In the genomic region with DNA sequence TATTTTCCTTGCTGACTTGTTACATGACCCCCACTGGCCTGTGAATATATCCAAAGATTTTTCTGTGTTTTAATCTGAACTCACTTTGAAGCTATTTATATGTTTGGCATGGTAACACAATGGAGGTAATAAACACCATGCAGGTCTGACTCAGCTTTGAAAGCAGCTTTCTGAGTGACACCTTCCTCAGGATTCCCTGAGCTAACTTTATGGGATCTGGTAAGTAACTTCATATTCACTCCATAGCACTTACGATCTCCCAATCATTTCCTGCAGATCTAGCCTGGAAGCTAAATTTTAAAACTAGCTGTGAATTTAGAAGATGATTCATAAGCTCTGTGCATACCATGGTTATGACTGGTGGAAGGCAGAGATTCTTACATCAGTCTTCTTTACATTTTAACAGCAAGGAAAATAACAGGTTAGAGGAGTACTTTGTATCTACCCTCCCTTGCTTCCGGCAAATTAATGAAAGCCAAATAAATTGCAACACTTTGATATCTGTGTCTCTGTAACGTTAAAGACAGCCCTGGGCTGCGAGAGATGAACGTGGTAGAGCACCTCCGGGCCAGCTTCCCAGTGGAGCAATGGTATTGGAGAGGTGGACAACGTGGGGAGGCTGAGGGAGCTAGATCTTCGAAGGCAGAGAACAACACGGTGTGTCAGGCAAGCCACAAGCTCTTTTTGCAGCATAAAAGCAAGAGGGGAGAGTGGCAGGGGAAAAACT, we compare ENCODE assay signal across 2 cellular contexts.
TF ChIP-seq lines count a peak whose summit lies in the region.

No MANE protein-coding gene starts in this region.

TF ChIP-seq in K562, 482 proteins besides CTCF, POLR2A, EP300 and RAD21 (continued from another document):
- no peak for TF ChIP-seq MCM3 (IDR thresholded peaks at IDR 0.05)
- TF ChIP-seq HMG20A (CRISPR knock-in tag; conservative IDR thresholded peaks at IDR 0.05), result no peak
- TF ChIP-seq DMBX1 (CRISPR knock-in tag; IDR thresholded peaks at IDR 0.05; ENCODE audit: borderline replicate concordance), result peak; percentile 52; the same call in 1 of the 2 replicates
- no peak for TF ChIP-seq NCOA6 (IDR thresholded peaks at IDR 0.05)
- TF ChIP-seq RUNX1 (IDR thresholded peaks at IDR 0.05; ENCODE audit: low read depth), result no peak
- no peak for TF ChIP-seq CTBP1 (IDR thresholded peaks at IDR 0.05; ENCODE audit: borderline replicate concordance)
- TF ChIP-seq MAFK (IDR thresholded peaks at IDR 0.05; ENCODE audit: low read length), result 0 out of 2 replicates have a peak, but pooled peaks have one; percentile 17
- TF ChIP-seq, protein P1, sequence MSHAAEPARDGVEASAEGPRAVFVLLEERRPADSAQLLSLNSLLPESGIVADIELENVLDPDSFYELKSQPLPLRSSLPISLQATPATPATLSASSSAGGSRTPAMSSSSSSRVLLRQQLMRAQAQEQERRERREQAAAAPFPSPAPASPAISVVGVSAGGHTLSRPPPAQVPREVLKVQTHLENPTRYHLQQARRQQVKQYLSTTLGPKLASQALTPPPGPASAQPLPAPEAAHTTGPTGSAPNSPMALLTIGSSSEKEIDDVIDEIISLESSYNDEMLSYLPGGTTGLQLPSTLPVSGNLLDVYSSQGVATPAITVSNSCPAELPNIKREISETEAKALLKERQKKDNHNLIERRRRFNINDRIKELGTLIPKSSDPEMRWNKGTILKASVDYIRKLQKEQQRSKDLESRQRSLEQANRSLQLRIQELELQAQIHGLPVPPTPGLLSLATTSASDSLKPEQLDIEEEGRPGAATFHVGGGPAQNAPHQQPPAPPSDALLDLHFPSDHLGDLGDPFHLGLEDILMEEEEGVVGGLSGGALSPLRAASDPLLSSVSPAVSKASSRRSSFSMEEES (CRISPR knock-in tag; IDR thresholded peaks at IDR 0.05), result no peak
- no peak for TF ChIP-seq ZNF695 (CRISPR knock-in tag; IDR thresholded peaks at IDR 0.05)
- 0 out of 2 replicates have a peak, but pooled peaks have one; percentile 21 for TF ChIP-seq SMAD4 (CRISPR knock-in tag; conservative IDR thresholded peaks at IDR 0.05)
- TF ChIP-seq RFX1 (IDR thresholded peaks at IDR 0.05), result peak; percentile 51
- no peak for TF ChIP-seq NFXL1 (CRISPR knock-in tag; IDR thresholded peaks at IDR 0.05)
- peak; percentile 74; the same call in 1 of the 2 replicates for TF ChIP-seq JUN (IDR thresholded peaks at IDR 0.05; ENCODE audit: borderline replicate concordance, low read depth, low read length)
- TF ChIP-seq JUN (CRISPR knock-in tag; IDR thresholded peaks at IDR 0.05; ENCODE audit: borderline replicate concordance), result no peak
- TF ChIP-seq, protein P2, sequence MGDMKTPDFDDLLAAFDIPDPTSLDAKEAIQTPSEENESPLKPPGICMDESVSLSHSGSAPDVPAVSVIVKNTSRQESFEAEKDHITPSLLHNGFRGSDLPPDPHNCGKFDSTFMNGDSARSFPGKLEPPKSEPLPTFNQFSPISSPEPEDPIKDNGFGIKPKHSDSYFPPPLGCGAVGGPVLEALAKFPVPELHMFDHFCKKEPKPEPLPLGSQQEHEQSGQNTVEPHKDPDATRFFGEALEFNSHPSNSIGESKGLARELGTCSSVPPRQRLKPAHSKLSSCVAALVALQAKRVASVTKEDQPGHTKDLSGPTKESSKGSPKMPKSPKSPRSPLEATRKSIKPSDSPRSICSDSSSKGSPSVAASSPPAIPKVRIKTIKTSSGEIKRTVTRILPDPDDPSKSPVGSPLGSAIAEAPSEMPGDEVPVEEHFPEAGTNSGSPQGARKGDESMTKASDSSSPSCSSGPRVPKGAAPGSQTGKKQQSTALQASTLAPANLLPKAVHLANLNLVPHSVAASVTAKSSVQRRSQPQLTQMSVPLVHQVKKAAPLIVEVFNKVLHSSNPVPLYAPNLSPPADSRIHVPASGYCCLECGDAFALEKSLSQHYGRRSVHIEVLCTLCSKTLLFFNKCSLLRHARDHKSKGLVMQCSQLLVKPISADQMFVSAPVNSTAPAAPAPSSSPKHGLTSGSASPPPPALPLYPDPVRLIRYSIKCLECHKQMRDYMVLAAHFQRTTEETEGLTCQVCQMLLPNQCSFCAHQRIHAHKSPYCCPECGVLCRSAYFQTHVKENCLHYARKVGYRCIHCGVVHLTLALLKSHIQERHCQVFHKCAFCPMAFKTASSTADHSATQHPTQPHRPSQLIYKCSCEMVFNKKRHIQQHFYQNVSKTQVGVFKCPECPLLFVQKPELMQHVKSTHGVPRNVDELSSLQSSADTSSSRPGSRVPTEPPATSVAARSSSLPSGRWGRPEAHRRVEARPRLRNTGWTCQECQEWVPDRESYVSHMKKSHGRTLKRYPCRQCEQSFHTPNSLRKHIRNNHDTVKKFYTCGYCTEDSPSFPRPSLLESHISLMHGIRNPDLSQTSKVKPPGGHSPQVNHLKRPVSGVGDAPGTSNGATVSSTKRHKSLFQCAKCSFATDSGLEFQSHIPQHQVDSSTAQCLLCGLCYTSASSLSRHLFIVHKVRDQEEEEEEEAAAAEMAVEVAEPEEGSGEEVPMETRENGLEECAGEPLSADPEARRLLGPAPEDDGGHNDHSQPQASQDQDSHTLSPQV (IDR thresholded peaks at IDR 0.05), result 0 out of 2 replicates have a peak, but pooled peaks have one; percentile 2

TF ChIP-seq in HepG2, 621 proteins besides CTCF, POLR2A, EP300 and RAD21 (continued from another document and continues in another):
- TF ChIP-seq, protein P3, sequence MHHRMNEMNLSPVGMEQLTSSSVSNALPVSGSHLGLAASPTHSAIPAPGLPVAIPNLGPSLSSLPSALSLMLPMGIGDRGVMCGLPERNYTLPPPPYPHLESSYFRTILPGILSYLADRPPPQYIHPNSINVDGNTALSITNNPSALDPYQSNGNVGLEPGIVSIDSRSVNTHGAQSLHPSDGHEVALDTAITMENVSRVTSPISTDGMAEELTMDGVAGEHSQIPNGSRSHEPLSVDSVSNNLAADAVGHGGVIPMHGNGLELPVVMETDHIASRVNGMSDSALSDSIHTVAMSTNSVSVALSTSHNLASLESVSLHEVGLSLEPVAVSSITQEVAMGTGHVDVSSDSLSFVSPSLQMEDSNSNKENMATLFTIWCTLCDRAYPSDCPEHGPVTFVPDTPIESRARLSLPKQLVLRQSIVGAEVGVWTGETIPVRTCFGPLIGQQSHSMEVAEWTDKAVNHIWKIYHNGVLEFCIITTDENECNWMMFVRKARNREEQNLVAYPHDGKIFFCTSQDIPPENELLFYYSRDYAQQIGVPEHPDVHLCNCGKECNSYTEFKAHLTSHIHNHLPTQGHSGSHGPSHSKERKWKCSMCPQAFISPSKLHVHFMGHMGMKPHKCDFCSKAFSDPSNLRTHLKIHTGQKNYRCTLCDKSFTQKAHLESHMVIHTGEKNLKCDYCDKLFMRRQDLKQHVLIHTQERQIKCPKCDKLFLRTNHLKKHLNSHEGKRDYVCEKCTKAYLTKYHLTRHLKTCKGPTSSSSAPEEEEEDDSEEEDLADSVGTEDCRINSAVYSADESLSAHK (CRISPR knock-in tag; IDR thresholded peaks at IDR 0.05; ENCODE audit: borderline replicate concordance), result no peak
- no peak for TF ChIP-seq SIN3B (IDR thresholded peaks at IDR 0.05; ENCODE audit: low read length)
- TF ChIP-seq NFIC (IDR thresholded peaks at IDR 0.05; ENCODE audit: low read length), result no peak
- TF ChIP-seq ZNF850 (CRISPR knock-in tag; conservative IDR thresholded peaks at IDR 0.05), result no peak
- no peak for TF ChIP-seq PAWR (CRISPR knock-in tag; IDR thresholded peaks at IDR 0.05; ENCODE audit: borderline replicate concordance)
- TF ChIP-seq CBX5 (CRISPR knock-in tag; IDR thresholded peaks at IDR 0.05; ENCODE audit: borderline replicate concordance), result no peak
- TF ChIP-seq, protein P4, sequence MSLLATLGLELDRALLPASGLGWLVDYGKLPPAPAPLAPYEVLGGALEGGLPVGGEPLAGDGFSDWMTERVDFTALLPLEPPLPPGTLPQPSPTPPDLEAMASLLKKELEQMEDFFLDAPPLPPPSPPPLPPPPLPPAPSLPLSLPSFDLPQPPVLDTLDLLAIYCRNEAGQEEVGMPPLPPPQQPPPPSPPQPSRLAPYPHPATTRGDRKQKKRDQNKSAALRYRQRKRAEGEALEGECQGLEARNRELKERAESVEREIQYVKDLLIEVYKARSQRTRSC (CRISPR knock-in tag; IDR thresholded peaks at IDR 0.05; ENCODE audit: low read depth), result no peak
- no peak for TF ChIP-seq ZFP1 (CRISPR knock-in tag; IDR thresholded peaks at IDR 0.05)
- no peak for TF ChIP-seq ZNF713 (CRISPR knock-in tag; IDR thresholded peaks at IDR 0.05)
- TF ChIP-seq ZMYM4 (CRISPR knock-in tag; IDR thresholded peaks at IDR 0.05), result no peak
- TF ChIP-seq, protein P5, sequence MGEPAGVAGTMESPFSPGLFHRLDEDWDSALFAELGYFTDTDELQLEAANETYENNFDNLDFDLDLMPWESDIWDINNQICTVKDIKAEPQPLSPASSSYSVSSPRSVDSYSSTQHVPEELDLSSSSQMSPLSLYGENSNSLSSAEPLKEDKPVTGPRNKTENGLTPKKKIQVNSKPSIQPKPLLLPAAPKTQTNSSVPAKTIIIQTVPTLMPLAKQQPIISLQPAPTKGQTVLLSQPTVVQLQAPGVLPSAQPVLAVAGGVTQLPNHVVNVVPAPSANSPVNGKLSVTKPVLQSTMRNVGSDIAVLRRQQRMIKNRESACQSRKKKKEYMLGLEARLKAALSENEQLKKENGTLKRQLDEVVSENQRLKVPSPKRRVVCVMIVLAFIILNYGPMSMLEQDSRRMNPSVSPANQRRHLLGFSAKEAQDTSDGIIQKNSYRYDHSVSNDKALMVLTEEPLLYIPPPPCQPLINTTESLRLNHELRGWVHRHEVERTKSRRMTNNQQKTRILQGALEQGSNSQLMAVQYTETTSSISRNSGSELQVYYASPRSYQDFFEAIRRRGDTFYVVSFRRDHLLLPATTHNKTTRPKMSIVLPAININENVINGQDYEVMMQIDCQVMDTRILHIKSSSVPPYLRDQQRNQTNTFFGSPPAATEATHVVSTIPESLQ (CRISPR knock-in tag; conservative IDR thresholded peaks at IDR 0.05), result no peak
- TF ChIP-seq, protein P6, sequence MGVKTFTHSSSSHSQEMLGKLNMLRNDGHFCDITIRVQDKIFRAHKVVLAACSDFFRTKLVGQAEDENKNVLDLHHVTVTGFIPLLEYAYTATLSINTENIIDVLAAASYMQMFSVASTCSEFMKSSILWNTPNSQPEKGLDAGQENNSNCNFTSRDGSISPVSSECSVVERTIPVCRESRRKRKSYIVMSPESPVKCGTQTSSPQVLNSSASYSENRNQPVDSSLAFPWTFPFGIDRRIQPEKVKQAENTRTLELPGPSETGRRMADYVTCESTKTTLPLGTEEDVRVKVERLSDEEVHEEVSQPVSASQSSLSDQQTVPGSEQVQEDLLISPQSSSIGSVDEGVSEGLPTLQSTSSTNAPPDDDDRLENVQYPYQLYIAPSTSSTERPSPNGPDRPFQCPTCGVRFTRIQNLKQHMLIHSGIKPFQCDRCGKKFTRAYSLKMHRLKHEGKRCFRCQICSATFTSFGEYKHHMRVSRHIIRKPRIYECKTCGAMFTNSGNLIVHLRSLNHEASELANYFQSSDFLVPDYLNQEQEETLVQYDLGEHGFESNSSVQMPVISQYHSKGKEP (CRISPR knock-in tag; IDR thresholded peaks at IDR 0.05), result no peak
- TF ChIP-seq HNRNPK (IDR thresholded peaks at IDR 0.05; ENCODE audit: low read depth, low read length, poor library complexity, severe bottlenecking), result no peak
- TF ChIP-seq ONECUT2 (CRISPR knock-in tag; IDR thresholded peaks at IDR 0.05), result no peak
- TF ChIP-seq FLYWCH1 (CRISPR knock-in tag; IDR thresholded peaks at IDR 0.05), result no peak
- TF ChIP-seq ZFP90 (CRISPR knock-in tag; IDR thresholded peaks at IDR 0.05; ENCODE audit: borderline replicate concordance), result no peak
- TF ChIP-seq, protein P7, sequence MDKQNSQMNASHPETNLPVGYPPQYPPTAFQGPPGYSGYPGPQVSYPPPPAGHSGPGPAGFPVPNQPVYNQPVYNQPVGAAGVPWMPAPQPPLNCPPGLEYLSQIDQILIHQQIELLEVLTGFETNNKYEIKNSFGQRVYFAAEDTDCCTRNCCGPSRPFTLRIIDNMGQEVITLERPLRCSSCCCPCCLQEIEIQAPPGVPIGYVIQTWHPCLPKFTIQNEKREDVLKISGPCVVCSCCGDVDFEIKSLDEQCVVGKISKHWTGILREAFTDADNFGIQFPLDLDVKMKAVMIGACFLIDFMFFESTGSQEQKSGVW (CRISPR knock-in tag; IDR thresholded peaks at IDR 0.05; ENCODE audit: borderline replicate concordance), result no peak
- TF ChIP-seq ZNF629 (CRISPR knock-in tag; conservative IDR thresholded peaks at IDR 0.05), result no peak
- TF ChIP-seq, protein P8, sequence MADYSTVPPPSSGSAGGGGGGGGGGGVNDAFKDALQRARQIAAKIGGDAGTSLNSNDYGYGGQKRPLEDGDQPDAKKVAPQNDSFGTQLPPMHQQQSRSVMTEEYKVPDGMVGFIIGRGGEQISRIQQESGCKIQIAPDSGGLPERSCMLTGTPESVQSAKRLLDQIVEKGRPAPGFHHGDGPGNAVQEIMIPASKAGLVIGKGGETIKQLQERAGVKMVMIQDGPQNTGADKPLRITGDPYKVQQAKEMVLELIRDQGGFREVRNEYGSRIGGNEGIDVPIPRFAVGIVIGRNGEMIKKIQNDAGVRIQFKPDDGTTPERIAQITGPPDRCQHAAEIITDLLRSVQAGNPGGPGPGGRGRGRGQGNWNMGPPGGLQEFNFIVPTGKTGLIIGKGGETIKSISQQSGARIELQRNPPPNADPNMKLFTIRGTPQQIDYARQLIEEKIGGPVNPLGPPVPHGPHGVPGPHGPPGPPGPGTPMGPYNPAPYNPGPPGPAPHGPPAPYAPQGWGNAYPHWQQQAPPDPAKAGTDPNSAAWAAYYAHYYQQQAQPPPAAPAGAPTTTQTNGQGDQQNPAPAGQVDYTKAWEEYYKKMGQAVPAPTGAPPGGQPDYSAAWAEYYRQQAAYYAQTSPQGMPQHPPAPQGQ (CRISPR knock-in tag; IDR thresholded peaks at IDR 0.05; ENCODE audit: borderline replicate concordance), result no peak
- TF ChIP-seq NFIB (CRISPR knock-in tag; IDR thresholded peaks at IDR 0.05; ENCODE audit: borderline replicate concordance), result no peak
- TF ChIP-seq, protein P9, sequence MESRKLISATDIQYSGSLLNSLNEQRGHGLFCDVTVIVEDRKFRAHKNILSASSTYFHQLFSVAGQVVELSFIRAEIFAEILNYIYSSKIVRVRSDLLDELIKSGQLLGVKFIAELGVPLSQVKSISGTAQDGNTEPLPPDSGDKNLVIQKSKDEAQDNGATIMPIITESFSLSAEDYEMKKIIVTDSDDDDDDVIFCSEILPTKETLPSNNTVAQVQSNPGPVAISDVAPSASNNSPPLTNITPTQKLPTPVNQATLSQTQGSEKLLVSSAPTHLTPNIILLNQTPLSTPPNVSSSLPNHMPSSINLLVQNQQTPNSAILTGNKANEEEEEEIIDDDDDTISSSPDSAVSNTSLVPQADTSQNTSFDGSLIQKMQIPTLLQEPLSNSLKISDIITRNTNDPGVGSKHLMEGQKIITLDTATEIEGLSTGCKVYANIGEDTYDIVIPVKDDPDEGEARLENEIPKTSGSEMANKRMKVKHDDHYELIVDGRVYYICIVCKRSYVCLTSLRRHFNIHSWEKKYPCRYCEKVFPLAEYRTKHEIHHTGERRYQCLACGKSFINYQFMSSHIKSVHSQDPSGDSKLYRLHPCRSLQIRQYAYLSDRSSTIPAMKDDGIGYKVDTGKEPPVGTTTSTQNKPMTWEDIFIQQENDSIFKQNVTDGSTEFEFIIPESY (CRISPR knock-in tag; IDR thresholded peaks at IDR 0.05), result 0 out of 2 replicates have a peak, but pooled peaks have one; percentile 24
- TF ChIP-seq ZNF207 (IDR thresholded peaks at IDR 0.05; ENCODE audit: borderline replicate concordance), result no peak
- no peak for TF ChIP-seq ZBTB21 (CRISPR knock-in tag; IDR thresholded peaks at IDR 0.05)
